Comparison of ENCODE assay signal across 8 cellular contexts in the genomic region with DNA sequence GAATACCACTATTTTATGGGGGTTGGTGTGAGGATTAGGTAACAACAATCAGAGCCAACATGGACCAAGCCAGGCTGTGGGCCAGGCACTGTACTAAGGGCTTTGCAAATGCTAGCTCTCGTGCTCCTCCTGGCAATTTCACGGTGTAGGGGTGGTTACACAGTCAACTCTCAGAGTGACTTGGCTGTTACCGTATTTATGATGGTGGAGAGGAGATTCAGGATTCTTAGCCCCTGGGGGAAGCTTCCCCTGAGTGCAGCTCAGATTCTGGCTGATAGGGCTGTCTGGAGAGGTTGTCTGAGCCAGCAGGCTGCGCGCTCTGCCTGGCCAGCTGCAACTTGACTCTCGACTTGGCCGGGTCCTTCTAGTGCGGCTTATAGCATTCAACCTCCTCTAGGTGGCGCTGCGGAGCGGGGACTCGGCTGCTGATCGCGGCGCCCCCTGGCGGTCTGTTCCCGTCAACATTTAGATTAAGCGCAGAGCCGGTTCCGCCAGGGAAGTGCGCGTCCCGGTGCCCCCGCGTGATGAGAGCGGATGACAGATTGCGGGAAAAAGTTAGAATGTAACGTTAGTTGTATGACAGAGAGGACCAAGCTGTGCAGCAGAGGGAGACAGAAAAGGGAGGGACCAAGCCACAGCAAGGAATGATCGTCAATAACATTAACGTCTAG. TPM values are rescaled to one million over a fixed set of nuclear protein-coding genes. Genes with fewer than 3 reads are reported as not detected.
DNase-seq lines count a peak whose midpoint lies in the region; ATAC-seq and TF ChIP-seq lines count a peak whose summit lies in the region.

No MANE protein-coding gene starts in this region.

- intact Hi-C loops in CD4-positive, alpha-beta T cell (cut with DNase I, micrococcal nuclease): loop anchor here (1.0 to 10.0 kb wide), 6 partner anchors 74 to 339 kb away; a partner anchor contains a TSS

- no peak overlapping the region for H3K27ac ChIP-seq in CD4-positive, alpha-beta T cell (ENCODE audit: low read depth, low read length)
- H3K27ac ChIP-seq in WERI-Rb-1: peak overlapping the region; percentile 21; the same call in 1 of the 2 replicates

- peaks cover 17% of the 10 kb centered on the region for H3K4me1 Mint-ChIP-seq in CD4-positive, alpha-beta T cell (ENCODE audit: low read depth)

- DNase-seq in CD4-positive, alpha-beta T cell: peak; percentile 84 to 98 (median 94)
- DNase-seq in HFF-Myc (ENCODE audit: extremely low read depth, low read depth) (peak; percentile 52), NCI-H2227 (lab: John Stamatoyannopoulos, UW; ENCODE audit: unreplicated experiment) (peak; percentile 86), WERI-Rb-1 (peak; percentile 87), brain pericyte (ENCODE audit: low read depth, low spot score) (peak; percentile 37), inferior parietal cortex (ENCODE audit: extremely low spot score) (peak; percentile 95)
- DNase-seq in stimulated activated CD4-positive, alpha-beta T cell treated with anti-CD3 and anti-CD28 coated beads, Interleukin-15, amount 100 ng/mL, for 24 hours: peak; percentile 95

- no peaks in the 10 kb centered on the region for H3K9me3 Mint-ChIP-seq in CD4-positive, alpha-beta T cell

- H3K27me3 ChIP-seq in CD4-positive, alpha-beta T cell (ENCODE audit: control insufficient read depth, insufficient read depth, low read length): no peaks in the 10 kb centered on the region
- peaks cover 17% of the 10 kb centered on the region for H3K27me3 ChIP-seq in WERI-Rb-1 (ENCODE audit: insufficient read depth, low read depth, severe bottlenecking)

- H3K4me3 Mint-ChIP-seq in CD4-positive, alpha-beta T cell: peak overlapping the region; percentile 65

- POLR2A ChIA-PET in CD4-positive, alpha-beta T cell (lab: Charles Lee): interaction anchor here (0.6 to 1.4 kb wide), 2 partner anchors 32 to 80 kb away, joined by 3 to 7 read pairs; a partner anchor contains a TSS

- H3K27ac Mint-ChIP-seq in CD4-positive, alpha-beta T cell: no peak overlapping the region

- no peaks in the 10 kb centered on the region for H3K9me3 ChIP-seq in CD4-positive, alpha-beta T cell (ENCODE audit: control insufficient read depth, low read length)
- H3K9me3 ChIP-seq in WERI-Rb-1 (ENCODE audit: severe bottlenecking): peaks cover 9% of the 10 kb centered on the region

- ATAC-seq in CD4-positive, alpha-beta T cell (ENCODE audit: poor library complexity): peak; percentile 71
- no peak for ATAC-seq in HG02970 (IDR thresholded peaks at IDR 0.05; ENCODE audit: low FRiP score, unreplicated experiment)

- no peaks in the 10 kb centered on the region for H3K36me3 ChIP-seq in WERI-Rb-1

- peaks cover 5% of the 10 kb centered on the region for H3K27me3 Mint-ChIP-seq in CD4-positive, alpha-beta T cell

- CTCF ChIA-PET in CD4-positive, alpha-beta T cell (lab: Charles Lee): interaction anchor here (0.5 to 2.0 kb wide), 27 partner anchors 9 to 479 kb away, joined by 3 to 30 read pairs (median 4); a partner anchor contains a TSS

- no peaks in the 10 kb centered on the region for H3K36me3 Mint-ChIP-seq in CD4-positive, alpha-beta T cell (ENCODE audit: low read depth)

- no peak overlapping the region for H3K4me3 ChIP-seq in HFF-Myc (replicated peaks; ENCODE audit: low read depth, low read length)
- H3K4me3 ChIP-seq in WERI-Rb-1 (ENCODE audit: low read depth, low read length): no peak overlapping the region

- TF ChIP-seq CTCF in CD4-positive, alpha-beta T cell (IDR thresholded peaks at IDR 0.05): peak; percentile 100
- TF ChIP-seq CTCF in HFF-Myc (IDR thresholded peaks at IDR 0.05; ENCODE audit: low read depth, low read length, missing control alignments) (peak; percentile 100), WERI-Rb-1 (IDR thresholded peaks at IDR 0.05; ENCODE audit: low read depth, low read length) (peak; percentile 99)

RNA-seq across cellular contexts. Expression of a gene that starts 4.5 kb away (rescaled TPM):
- 1 to 10 TPM; 7.7 to 8.0 TPM for total RNA-seq in CD4-positive, alpha-beta T cell

RNA-seq across cellular contexts. Expression of a gene that starts 39.4 kb away (rescaled TPM):
- total RNA-seq in CD4-positive, alpha-beta T cell: not detected

RNA-seq across cellular contexts. Expression of a gene that starts 57.2 kb away (rescaled TPM):
- total RNA-seq in CD4-positive, alpha-beta T cell: 1 to 10 TPM; 1.5 TPM

Comparison
In these comparisons a context has a peak if more than half of its experiments do, and no peak if none do; other contexts are left out.
1. DNase-seq: peak in every context shown above with its lines; median percentile 95 in inferior parietal cortex; 95 in stimulated activated CD4-positive, alpha-beta T cell treated with anti-CD3 and anti-CD28 coated beads, Interleukin-15, amount 100 ng/mL, for 24 hours; 94 in CD4-positive, alpha-beta T cell; 87 in WERI-Rb-1; 86 in NCI-H2227; 52 in HFF-Myc; 37 in brain pericyte.